In the genomic region with DNA sequence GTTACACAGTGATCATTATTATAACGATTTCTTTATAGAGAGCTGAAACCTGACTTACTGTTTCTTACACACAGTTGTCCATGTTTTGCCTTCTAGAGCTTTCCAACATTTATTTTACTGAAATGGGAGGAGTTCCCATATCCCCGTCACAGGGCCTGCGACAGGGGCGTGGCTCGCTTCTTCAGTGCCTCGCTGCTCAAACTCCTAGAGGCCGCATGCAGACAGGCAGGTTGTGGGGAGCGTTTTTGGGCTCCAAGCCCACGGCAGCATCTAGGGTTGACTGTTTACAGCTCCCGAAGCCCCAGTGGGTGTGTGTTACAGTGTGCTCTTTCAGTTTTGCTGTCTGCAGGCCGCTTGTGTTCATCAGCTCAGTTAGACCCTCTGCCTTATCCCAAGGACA, we compare ENCODE assay signal across 31 cellular contexts.
"Had no signal": no experiment of that assay in that cellular context is flagged by ENCODE, and none has a peak within 500 bp of the region (broad histone marks: within the 10 kb centered on the region; RNA-seq: fewer than 3 reads in every experiment).

No MANE protein-coding gene starts in this region.

- H3K4me1 ChIP-seq: left lung, parathyroid adenoma, prostate gland had no signal

- H3K36me3 ChIP-seq: esophagus muscularis mucosa, gastroesophageal sphincter, heart left ventricle, left lung, neural progenitor cell, prostate gland, right atrium auricular region, stomach, thyroid gland, upper lobe of left lung had no signal

- H3K27ac ChIP-seq: dorsolateral prefrontal cortex, esophagus muscularis mucosa, foreskin keratinocyte, heart left ventricle, hepatocyte, left lung, neural progenitor cell, parathyroid adenoma, prostate gland, right atrium auricular region, stomach, thyroid gland, upper lobe of left lung had no signal

- H2AFZ ChIP-seq: hepatocyte, neural progenitor cell, parathyroid adenoma had no signal

- H3K9me3 ChIP-seq: esophagus muscularis mucosa, gastroesophageal sphincter, heart left ventricle, left lung, prostate gland, right atrium auricular region, stomach, thyroid gland, upper lobe of left lung had no signal

- DNase-seq: cortex of kidney; dorsolateral prefrontal cortex; effector CD4-positive, alpha-beta T cell; foreskin keratinocyte; heart left ventricle; left cardiac atrium; mesenchymal stem cell; midbrain; naive thymus-derived CD4-positive, alpha-beta T cell; stimulated activated CD4-positive, alpha-beta T cell treated with anti-CD3 and anti-CD28 coated beads, Interleukin-12 subunit alpha, Interleukin-12 subunit beta, amount 100 ng/mL, for 4 hours; stimulated activated CD4-positive, alpha-beta T cell treated with anti-CD3 and anti-CD28 coated beads, Interleukin-2, amount 100 ng/mL, for 24 hours; stimulated activated CD4-positive, alpha-beta T cell treated with anti-CD3 and anti-CD28 coated beads, Interleukin-4, amount 100 ng/mL, for 24 hours; stimulated activated naive CD4-positive, alpha-beta T cell treated with Interleukin-2 at 50 U/mL for 16 hours; stomach; thyroid gland had no signal

- H3K4me1 Mint-ChIP-seq: stimulated activated effector memory CD8-positive, alpha-beta T cell treated with anti-CD3 and anti-CD28 coated beads, Interleukin-12 subunit alpha, Interleukin-12 subunit beta, amount 100 ng/mL, for 72 hours had no signal

- ATAC-seq: foreskin keratinocyte; gastroesophageal sphincter; heart left ventricle; left cardiac atrium; left lung; naive thymus-derived CD4-positive, alpha-beta T cell; sciatic nerve; stimulated activated effector memory CD8-positive, alpha-beta T cell treated with anti-CD3 and anti-CD28 coated beads, Interleukin-12 subunit alpha, Interleukin-12 subunit beta, amount 100 ng/mL, for 72 hours had no signal

- H3K4me3 ChIP-seq: dorsolateral prefrontal cortex, esophagus muscularis mucosa, gastroesophageal sphincter, heart left ventricle, hepatocyte, left lung, neural progenitor cell, prostate gland, right atrium auricular region, smooth muscle cell, stomach, thyroid gland, upper lobe of left lung had no signal

- H3K27me3 ChIP-seq: dorsolateral prefrontal cortex, esophagus muscularis mucosa, foreskin keratinocyte, gastroesophageal sphincter, heart left ventricle, hepatocyte, left lung, neural progenitor cell, right atrium auricular region, stomach, thyroid gland, upper lobe of left lung had no signal

- H3K36me3 Mint-ChIP-seq: naive thymus-derived CD4-positive, alpha-beta T cell; stimulated activated effector memory CD8-positive, alpha-beta T cell treated with anti-CD3 and anti-CD28 coated beads, Interleukin-12 subunit alpha, Interleukin-12 subunit beta, amount 100 ng/mL, for 72 hours had no signal

- H3K4me2 ChIP-seq: hepatocyte, neural progenitor cell, smooth muscle cell had no signal

- H3K27ac Mint-ChIP-seq: naive thymus-derived CD4-positive, alpha-beta T cell; nephron; neural progenitor cell; stimulated activated effector memory CD8-positive, alpha-beta T cell treated with anti-CD3 and anti-CD28 coated beads, Interleukin-12 subunit alpha, Interleukin-12 subunit beta, amount 100 ng/mL, for 72 hours had no signal

- H3K9ac ChIP-seq: neural progenitor cell, parathyroid adenoma had no signal

- H3K4me3 Mint-ChIP-seq: naive thymus-derived CD4-positive, alpha-beta T cell; nephron; neural progenitor cell; stimulated activated effector memory CD8-positive, alpha-beta T cell treated with anti-CD3 and anti-CD28 coated beads, Interleukin-12 subunit alpha, Interleukin-12 subunit beta, amount 100 ng/mL, for 72 hours had no signal

- H3K9me3 Mint-ChIP-seq: nephron; neural progenitor cell; stimulated activated effector memory CD8-positive, alpha-beta T cell treated with anti-CD3 and anti-CD28 coated beads, Interleukin-12 subunit alpha, Interleukin-12 subunit beta, amount 100 ng/mL, for 72 hours had no signal

- FAIRE-seq: endothelial cell of umbilical vein, islet of Langerhans, urothelium cell line had no signal

- H3K79me2 ChIP-seq: hepatocyte, parathyroid adenoma had no signal
